Comparison of ENCODE assay signal across 1 cellular context in the genomic region with DNA sequence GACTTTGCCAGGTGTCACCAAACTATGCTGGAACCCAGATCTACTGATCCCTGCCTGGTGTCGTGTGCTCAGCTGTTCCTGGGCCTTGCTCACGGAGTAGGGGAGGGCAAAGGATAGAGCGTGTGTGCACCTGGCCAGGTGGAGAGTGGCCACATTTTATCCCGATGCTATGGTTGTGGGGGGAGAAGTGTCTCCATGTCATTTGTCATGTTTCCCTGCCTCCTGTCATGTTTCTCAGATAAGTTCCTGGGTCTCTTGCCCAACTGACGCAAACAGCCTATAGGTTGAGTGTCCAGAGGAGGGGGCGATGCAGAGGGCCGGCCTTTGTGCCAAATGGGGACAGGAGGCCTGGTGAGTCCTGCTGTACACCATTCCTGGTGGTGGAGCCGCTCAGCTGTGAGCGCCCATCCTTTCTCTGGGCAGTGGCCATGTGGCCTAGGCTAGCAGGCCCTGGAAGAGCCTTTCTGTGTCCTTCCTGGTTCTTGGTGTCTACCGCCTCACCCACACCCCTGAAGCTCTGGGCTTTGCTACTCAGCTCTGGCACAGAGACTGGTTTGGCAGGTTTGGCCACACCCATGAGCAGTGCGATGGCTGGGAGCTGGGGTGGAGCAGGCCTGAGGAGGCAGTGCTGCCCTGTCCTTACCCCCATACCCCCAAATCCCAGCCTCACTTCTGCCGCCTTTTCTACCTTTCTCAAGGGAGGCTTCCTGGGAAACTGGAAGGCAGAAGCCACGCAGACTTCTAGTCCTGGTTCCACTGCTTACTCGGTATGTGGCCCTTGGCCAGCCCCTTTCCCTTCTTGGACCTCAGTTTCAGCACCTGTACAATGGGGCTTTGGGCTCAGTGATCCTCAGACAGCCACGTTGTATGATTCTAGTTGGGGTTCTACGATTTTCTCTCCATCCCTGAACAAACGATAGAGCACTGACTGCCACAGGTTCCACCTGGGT.
TF ChIP-seq lines count a peak whose summit lies in the region.

No MANE protein-coding gene starts in this region.

TF ChIP-seq in K562, 482 proteins besides CTCF, POLR2A, EP300 and RAD21 (continued from another document):
- 0 out of 2 replicates have a peak, but pooled peaks have one; percentile 40 for TF ChIP-seq CBX1 (IDR thresholded peaks at IDR 0.05; ENCODE audit: low read depth)
